ENCODE assay signal across 9 cellular contexts in genomic region chr9:129351642-129352151, GRCh38.
DNase-seq lines count a peak whose midpoint lies in the region; ATAC-seq and TF ChIP-seq lines count a peak whose summit lies in the region.
"Had no signal": no experiment of that assay in that cellular context is flagged by ENCODE, and none has a peak within 500 bp of the region (broad histone marks: within the 10 kb centered on the region; RNA-seq: fewer than 3 reads in every experiment).

No MANE protein-coding gene starts in this region.

- H3K27me3 Mint-ChIP-seq in naive B cell = peaks cover 10 to 77% (median 47%) of the 10 kb centered on the region in 3 donors

- no peak for ATAC-seq in naive B cell (ENCODE audit: low read depth in 2 of 2)
- no peak for ATAC-seq in HG03108 (IDR thresholded peaks at IDR 0.05; ENCODE audit: unreplicated experiment)

- no peaks in the 10 kb centered on the region for H3K36me3 ChIP-seq in ectodermal cell (ENCODE audit: control insufficient read depth, insufficient read depth, low read length)

- H3K36me3 Mint-ChIP-seq in naive B cell = peaks cover 6 to 7% of the 10 kb centered on the region in 2 donors

- H3K4me3 ChIP-seq in AG04449 (ENCODE audit: low read depth, low read length) (peak overlapping the region; percentile 51), ectodermal cell (ENCODE audit: insufficient read depth, low read depth, low read length) (peak overlapping the region; percentile 29)

- H3K4me1 Mint-ChIP-seq in naive B cell = peaks cover 7 to 9% (median 9%) of the 10 kb centered on the region in 3 donors

- peak overlapping the region; percentile 81 for H3K27ac ChIP-seq in ectodermal cell (ENCODE audit: insufficient read depth, low read depth, low read length, poor library complexity, severe bottlenecking)

- TF ChIP-seq CTCF in AG04449 (IDR thresholded peaks at IDR 0.05; ENCODE audit: insufficient read depth, low read length, missing control alignments) = no peak

- 0 to 1% methylated on average over 18 to 21 of the region's 21 CpGs for WGBS in ectodermal cell, 2 experiments

- peaks cover 29% of the 10 kb centered on the region for H3K4me1 ChIP-seq in ectodermal cell (ENCODE audit: control insufficient read depth, insufficient read depth, low read length)

- peaks cover 0 to 10% (median 6%) of the 10 kb centered on the region in 7 donors for H3K9me3 Mint-ChIP-seq in naive B cell

- H3K27ac Mint-ChIP-seq in naive B cell = peak overlapping the region in 1 of 6 donors; percentile 90

- no peak for DNase-seq in AG04449 (ENCODE audit: low read depth, low spot score)
- DNase-seq in NCI-H2227 treated with DMSO at 0.1 percent for 48 hours (lab: John Stamatoyannopoulos, UW) = peak; percentile 36
- no peak for DNase-seq in naive B cell
- DNase-seq in KG1 (lab: John Stamatoyannopoulos, UW) = no peak
- no peak for DNase-seq in GF-D8 (lab: John Stamatoyannopoulos, UW)
- no peak for DNase-seq in effector CD4-positive, alpha-beta T cell
- DNase-seq: SW 1271 had no signal

- no peaks in the 10 kb centered on the region for H3K27me3 ChIP-seq in ectodermal cell (ENCODE audit: control insufficient read depth, insufficient read depth, low read length, poor library complexity, severe bottlenecking)

- peak overlapping the region in 6 of 8 donors; percentile 54 to 82 (median 68) for H3K4me3 Mint-ChIP-seq in naive B cell

- POLR2A ChIA-PET in AG04449 (lab: Yijun Ruan, JAX) = no interaction called here

- CTCF ChIA-PET in AG04449 (lab: Yijun Ruan, JAX) = interaction anchor here (1.9 kb wide), 1 partner anchor 178 kb away, joined by 8 read pairs; no protein-coding TSS in a partner anchor

- H3K9me3 ChIP-seq in ectodermal cell (ENCODE audit: control insufficient read depth, low read length) = no peaks in the 10 kb centered on the region
